ENCODE assay signal across 7 cellular contexts in the genomic region with DNA sequence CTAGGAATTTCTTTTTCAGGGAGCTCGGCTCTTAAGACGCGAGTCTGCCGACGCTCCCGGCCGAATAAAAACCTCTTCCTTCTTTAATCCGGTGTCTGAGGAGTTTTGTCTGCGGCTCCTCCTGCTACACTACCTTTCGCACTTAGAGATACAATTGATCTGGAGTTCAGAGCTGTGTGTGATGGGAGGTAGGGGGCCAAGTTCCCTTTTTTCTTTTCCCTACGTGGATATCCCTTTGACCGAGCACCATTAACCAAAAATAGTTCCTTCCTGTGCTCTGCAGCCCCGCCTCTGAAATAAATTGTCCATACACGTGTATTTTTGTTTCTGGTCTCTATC. TPM values are rescaled to one million over a fixed set of nuclear protein-coding genes. Genes with fewer than 3 reads are reported as not detected.
DNase-seq lines count a peak whose midpoint lies in the region; ATAC-seq and TF ChIP-seq lines count a peak whose summit lies in the region.

No MANE protein-coding gene starts in this region.

- H4K20me1 ChIP-seq in OCI-LY1 (ENCODE audit: insufficient read depth, low read length): no peaks in the 10 kb centered on the region
- H4K20me1 ChIP-seq in mammary epithelial cell (ENCODE audit: insufficient read depth, low read length): no peaks in the 10 kb centered on the region

- no peak for TF ChIP-seq POLR2A in right lobe of liver (IDR thresholded peaks at IDR 0.05)

- no peak for TF ChIP-seq CTCF in OCI-LY1 (IDR thresholded peaks at IDR 0.05; ENCODE audit: low read length)
- no peak for TF ChIP-seq CTCF in mammary epithelial cell (conservative IDR thresholded peaks at IDR 0.05 in 1 of 2, IDR thresholded peaks at IDR 0.05 in 1 of 2; ENCODE audit: extremely low read depth in 1 of 2, insufficient read depth in 1 of 2, low read depth in 1 of 2, low read length in 2 of 2)
- no peak for TF ChIP-seq CTCF in right lobe of liver (IDR thresholded peaks at IDR 0.05)
- no peak for TF ChIP-seq CTCF in tibial artery (IDR thresholded peaks at IDR 0.05)

- H3K9me2 ChIP-seq in OCI-LY1 (ENCODE audit: low read depth, low read length): no peaks in the 10 kb centered on the region

- H3K36me3 ChIP-seq in OCI-LY1 (ENCODE audit: insufficient read depth, low read length) (peaks cover 15% of the 10 kb centered on the region), mammary epithelial cell (ENCODE audit: insufficient read depth, low read length) (no peaks in the 10 kb centered on the region), right lobe of liver (peaks cover 0 to 6% (median 2%) of the 10 kb centered on the region in 4 donors), tibial artery (peaks cover 10 to 12% (median 11%) of the 10 kb centered on the region in 3 donors)

- H3K79me2 ChIP-seq in OCI-LY1 (ENCODE audit: insufficient read depth, low read length): 0 out of 2 replicates have a peak, but pooled peaks cover 13% of the 10 kb centered on the region
- H3K79me2 ChIP-seq in mammary epithelial cell (ENCODE audit: insufficient read depth, low read length): peaks cover 30% of the 10 kb centered on the region

- dilution Hi-C loops in mammary epithelial cell (cut with HindIII; ENCODE audit: low sequenced_read_pairs): no loop called here

- peak overlapping the region; percentile 80; the same call in 1 of the 2 replicates for H2AFZ ChIP-seq in OCI-LY1 (ENCODE audit: low read length)
- H2AFZ ChIP-seq in mammary epithelial cell (ENCODE audit: low read depth, low read length): peak overlapping the region; percentile 96

- intact Hi-C loops in mammary epithelial cell (cut with micrococcal nuclease) (loop anchor here (1.0 to 10.0 kb wide), 3 partner anchors 23 to 489 kb away; no protein-coding TSS in a partner anchor), right lobe of liver (cut with DNase I) (loop anchor here in 1 of 2 donors (10.0 kb wide), 1 partner anchor 59 kb away; no protein-coding TSS in a partner anchor), tibial artery (cut with DNase I; ENCODE audit: low total_unique reads) (loop anchor here (2.0 to 10.0 kb wide), 2 partner anchors 65 to 149 kb away; a partner anchor contains a TSS)

- no peaks in the 10 kb centered on the region for H3F3A ChIP-seq in OCI-LY1 (ENCODE audit: insufficient read depth, low read length)

- H3K4me3 ChIP-seq in OCI-LY1 (ENCODE audit: low read depth, low read length, poor library complexity, severe bottlenecking) (peak overlapping the region; percentile 93), mammary epithelial cell (replicated peaks in 1 of 3; ENCODE audit: insufficient read depth in 1 of 3, low read depth in 2 of 3, low read length in 3 of 3) (peak overlapping the region; percentile 73 to 97 (median 95)), right lobe of liver (peak overlapping the region; percentile 65 to 95 (median 79)), tibial artery (peak overlapping the region; percentile 71 to 91)

- H3K4me2 ChIP-seq in OCI-LY1 (ENCODE audit: low read length) (peak overlapping the region; percentile 94), mammary epithelial cell (ENCODE audit: insufficient read depth, low read depth, low read length) (peak overlapping the region; percentile 91)

- H3K27me3 ChIP-seq in OCI-LY1 (ENCODE audit: insufficient read depth, low read length) (no peaks in the 10 kb centered on the region), mammary epithelial cell (ENCODE audit: insufficient read depth, low read length) (no peaks in the 10 kb centered on the region), right lobe of liver (no peaks in the 10 kb centered on the region), tibial artery (no peaks in the 10 kb centered on the region)

- ATAC-seq in GM18520 (IDR thresholded peaks at IDR 0.05; ENCODE audit: unreplicated experiment) (peak; percentile 3), HG02759 (IDR thresholded peaks at IDR 0.05; ENCODE audit: unreplicated experiment) (peak; percentile 5), right lobe of liver (peak; percentile 2 to 8 (median 6)), HG03097 (IDR thresholded peaks at IDR 0.05; ENCODE audit: low FRiP score, unreplicated experiment) (no peak)

- in situ Hi-C loops in mammary epithelial cell (cut with MboI; ENCODE audit: low sequenced_read_pairs in 2 of 2): no loop called here

- CTCF ChIA-PET in mammary epithelial cell (lab: Charles Lee; ENCODE audit: low non-redundant PET): interaction anchor here (0.6 kb wide), 3 partner anchors 9 to 275 kb away, joined by 3 to 5 read pairs (median 3); no protein-coding TSS in a partner anchor

- peak; percentile 12 for DNase-seq in mammary epithelial cell
- DNase-seq in right lobe of liver: no peak
- DNase-seq in tibial artery: no peak

- H3K27ac ChIP-seq in OCI-LY1 (ENCODE audit: low read depth, low read length, poor library complexity, severe bottlenecking) (peak overlapping the region; percentile 63), mammary epithelial cell (ENCODE audit: insufficient read depth, low read depth, low read length) (peak overlapping the region; percentile 64), right lobe of liver (peak overlapping the region; percentile 77 to 88 (median 85)), tibial artery (peak overlapping the region; percentile 85 to 93)

- 0% methylated on average over 7 of the region's 14 CpGs for whole genome bisulfite sequencing in mammary epithelial cell (ENCODE audit: low coverage, missing lambda C conversion rate)
- 0% methylated on average over 14 of the region's 14 CpGs for WGBS in right lobe of liver (ENCODE audit: insufficient coverage, low coverage, low lambda C conversion rate, missing lambda C conversion rate)

- H3K9ac ChIP-seq in OCI-LY1 (ENCODE audit: low read length): peak overlapping the region; percentile 89
- peak overlapping the region; percentile 87 for H3K9ac ChIP-seq in mammary epithelial cell (ENCODE audit: insufficient read depth, low read length)

- no TSS peak for BruUV-seq in mammary epithelial cell (replicated peaks; lab: Mats Ljungman, UMichigan)

- no peaks in the 10 kb centered on the region for H3K9me3 ChIP-seq in OCI-LY1 (ENCODE audit: low read length)
- H3K9me3 ChIP-seq in mammary epithelial cell (replicated peaks; ENCODE audit: insufficient read depth, low read length): no peaks in the 10 kb centered on the region
- no peaks in the 10 kb centered on the region for H3K9me3 ChIP-seq in right lobe of liver
- no peaks in the 10 kb centered on the region for H3K9me3 ChIP-seq in tibial artery

- H3K4me1 ChIP-seq in OCI-LY1 (ENCODE audit: insufficient read depth, low read length, severe bottlenecking): peaks cover 27% of the 10 kb centered on the region
- H3K4me1 ChIP-seq in mammary epithelial cell (ENCODE audit: insufficient read depth, low read length): peaks cover 26% of the 10 kb centered on the region
- peaks cover 0 to 38% (median 7%) of the 10 kb centered on the region in 4 donors for H3K4me1 ChIP-seq in right lobe of liver
- peaks cover 0 to 22% (median 13%) of the 10 kb centered on the region in 4 donors for H3K4me1 ChIP-seq in tibial artery

RNA-seq across cellular contexts. Expression of a gene that starts 0.6 kb away (rescaled TPM):
- 10 to 100 TPM; 18.5 to 33.0 TPM for total RNA-seq in mammary epithelial cell
- 21.7 TPM for polyA plus RNA-seq in mammary epithelial cell
- 59.4 TPM for polyA minus RNA-seq in mammary epithelial cell
- total RNA-seq in right lobe of liver: 10 to 100 TPM in 2 of 6 experiments, 1 to 10 TPM in 4; 5.5 to 16.3 (median 7.3) TPM
